Comparison of ENCODE assay signal across 22 cellular contexts in the genomic region with DNA sequence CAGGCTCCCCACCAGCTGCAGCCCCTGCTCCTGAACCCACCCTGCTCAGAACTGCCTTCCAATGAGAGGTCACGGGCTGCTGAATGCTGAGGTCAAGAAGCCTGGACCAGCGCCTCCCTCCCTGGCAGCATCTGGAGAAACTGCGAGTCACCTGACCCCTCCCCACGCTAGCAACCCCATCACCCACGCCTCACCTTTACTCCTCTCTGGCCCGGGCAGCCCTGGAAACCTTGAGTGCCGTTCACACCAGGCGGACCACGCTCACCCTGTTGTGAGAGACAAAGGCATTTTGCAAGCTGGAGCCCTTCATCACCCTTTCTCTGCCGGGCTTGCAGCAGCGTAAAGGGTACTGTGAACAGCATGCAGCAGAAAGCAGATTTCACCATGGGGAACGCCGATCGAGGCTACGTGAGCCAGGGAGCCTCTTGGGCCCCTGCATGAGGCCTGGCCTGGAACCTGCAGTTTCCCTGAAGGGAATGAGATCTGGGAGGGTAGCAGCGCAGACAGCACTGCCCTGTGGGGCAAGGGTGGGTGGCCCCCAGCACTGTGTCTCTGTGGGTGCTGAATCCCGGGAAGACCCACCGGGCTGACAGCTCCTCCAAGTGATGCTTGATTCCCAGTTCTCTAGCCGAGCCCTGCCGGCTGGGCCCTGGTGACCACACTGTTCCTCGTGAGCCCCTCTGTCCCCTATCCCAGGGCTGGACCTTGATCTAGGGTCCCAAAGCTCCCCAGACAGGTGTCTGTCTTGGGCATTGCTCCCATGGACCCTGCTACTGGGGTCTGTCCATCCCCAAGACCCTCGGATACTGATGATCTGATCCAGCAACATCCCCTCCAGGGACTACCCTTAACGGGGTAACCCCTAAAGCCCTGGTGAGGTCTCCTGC. TPM values are rescaled to one million over a fixed set of nuclear protein-coding genes. Genes with fewer than 3 reads are reported as not detected.
DNase-seq lines count a peak whose midpoint lies in the region; ATAC-seq, FAIRE-seq and TF ChIP-seq lines count a peak whose summit lies in the region.
"Had no signal": no experiment of that assay in that cellular context is flagged by ENCODE, and none has a peak within 500 bp of the region (broad histone marks: within the 10 kb centered on the region; RNA-seq: fewer than 3 reads in every experiment).

No MANE protein-coding gene starts in this region.

- H3K27me3 ChIP-seq in heart left ventricle (peaks cover 0 to 5% (median 0%) of the 10 kb centered on the region in 9 donors), right cardiac atrium (ENCODE audit: control insufficient read depth, insufficient read depth) (no peaks in the 10 kb centered on the region), ovary (no peaks in the 10 kb centered on the region), uterus (no peaks in the 10 kb centered on the region)
- H3K27me3 ChIP-seq: BLaER1 treated with 17β-estradiol and CSF1 and Interleukin-3, amounts not matched to agents 10 nM and 100 nM; cardiac muscle cell had no signal

- 78 to 85% (median 83%) methylated on average over 18 to 23 of the region's 23 CpGs for WGBS in heart left ventricle, 4 donors
- 71% methylated on average over 23 of the region's 23 CpGs for WGBS in right cardiac atrium
- 33 to 40% (median 34%) methylated on average over 22 to 23 of the region's 23 CpGs for WGBS in ovary, 3 donors

- H3K36me3 ChIP-seq in heart left ventricle = peaks cover 0 to 87% (median 23%) of the 10 kb centered on the region in 9 donors
- H3K36me3 ChIP-seq in ovary = no peaks in the 10 kb centered on the region
- H3K36me3 ChIP-seq in uterus = no peaks in the 10 kb centered on the region
- H3K36me3 ChIP-seq: BLaER1 treated with 17β-estradiol and CSF1 and Interleukin-3, amounts not matched to agents 10 nM and 100 nM; cardiac muscle cell had no signal

- TF ChIP-seq CTCF in heart left ventricle (IDR thresholded peaks at IDR 0.05) (no peak), ovary (IDR thresholded peaks at IDR 0.05) (no peak), uterus (IDR thresholded peaks at IDR 0.05) (no peak)

- FAIRE-seq in frontal cortex (lab: Jason Lieb, UNC) = no peak
- FAIRE-seq: A549, endothelial cell of umbilical vein, TTC549 had no signal

- peak overlapping the region in 10 of 12 donors; percentile 25 to 77 (median 48) for H3K27ac ChIP-seq in heart left ventricle
- peak overlapping the region; percentile 3 for H3K27ac ChIP-seq in right cardiac atrium (ENCODE audit: low read length)
- peak overlapping the region; percentile 63 to 85 for H3K27ac ChIP-seq in ovary
- peak overlapping the region; percentile 63 to 83 for H3K27ac ChIP-seq in uterus
- H3K27ac ChIP-seq: A549; BLaER1 treated with 17β-estradiol and CSF1 and Interleukin-3, amounts not matched to agents 10 nM and 100 nM; cardiac muscle cell had no signal

- intact Hi-C loops in heart left ventricle (cut with DNase I) (no loop called here), Right ventricle myocardium superior (cut with DNase I) (no loop called here), right cardiac atrium (cut with DNase I) (no loop called here), ovary (cut with DNase I) (no loop called here), uterus (cut with DNase I; ENCODE audit: low total_unique reads) (no loop called here)

- no peak for DNase-seq in heart left ventricle
- DNase-seq in Right ventricle myocardium superior = no peak
- DNase-seq in right cardiac atrium = no peak
- DNase-seq in ovary = peak in 3 of 5 donors; percentile 53 to 64 (median 54)
- DNase-seq in uterus = no peak
- no peak for DNase-seq in frontal cortex (ENCODE audit: low spot score in 2 of 2)
- no peak for DNase-seq in NCI-H524 treated with DMSO at 0.1 percent for 48 hours (lab: John Stamatoyannopoulos, UW)
- DNase-seq: activated CD4-positive, alpha-beta T cell treated with anti-CD3 and anti-CD28 coated beads, Interleukin-2, amount 10 ng/mL, durations not matched to agents 24 days and 14 days; amniotic stem cell; dermis blood vessel endothelial cell; EL; foreskin fibroblast; NCI-H1417 treated with DMSO at 0.1 percent for 48 hours; NCI-H2171 treated with DMSO at 0.1 percent for 48 hours; stimulated activated CD4-positive, alpha-beta T cell treated with anti-CD3 and anti-CD28 coated beads, Interleukin-12 subunit alpha, Interleukin-12 subunit beta, amount 100 ng/mL, for 4 hours; T-cell had no signal

- H3K4me1 ChIP-seq in heart left ventricle (peaks cover 0 to 27% (median 3%) of the 10 kb centered on the region in 12 donors), right cardiac atrium (ENCODE audit: control insufficient read depth, insufficient read depth, low read length) (no peaks in the 10 kb centered on the region), ovary (ENCODE audit: insufficient read depth) (peaks cover 18% of the 10 kb centered on the region), uterus (no peaks in the 10 kb centered on the region)
- H3K4me1 ChIP-seq: A549 had no signal

- ATAC-seq in heart left ventricle = peak in 1 of 4 donors; percentile 31
- no peak for ATAC-seq in Right ventricle myocardium superior (ENCODE audit: poor library complexity)
- peak; percentile 6 to 17 for ATAC-seq in right cardiac atrium
- no peak for ATAC-seq in GM19455 (IDR thresholded peaks at IDR 0.05; ENCODE audit: unreplicated experiment)
- ATAC-seq: A549, T-cell had no signal

- no peak overlapping the region for H3K4me3 ChIP-seq in heart left ventricle
- H3K4me3 ChIP-seq in right cardiac atrium (ENCODE audit: low read length) = no peak overlapping the region
- H3K4me3 ChIP-seq in ovary = no peak overlapping the region
- H3K4me3 ChIP-seq in uterus = no peak overlapping the region
- H3K4me3 ChIP-seq: A549; BLaER1 treated with 17β-estradiol and CSF1 and Interleukin-3, amounts not matched to agents 10 nM and 100 nM; cardiac muscle cell had no signal

- no peaks in the 10 kb centered on the region for H3K9me3 ChIP-seq in heart left ventricle
- H3K9me3 ChIP-seq in right cardiac atrium (ENCODE audit: control insufficient read depth, low read length) = no peaks in the 10 kb centered on the region
- H3K9me3 ChIP-seq in ovary = no peaks in the 10 kb centered on the region
- H3K9me3 ChIP-seq in uterus = no peaks in the 10 kb centered on the region
- H3K9me3 ChIP-seq: A549 had no signal

- TF ChIP-seq POLR2A in heart left ventricle (IDR thresholded peaks at IDR 0.05) (no peak), ovary (IDR thresholded peaks at IDR 0.05) (no peak), uterus (IDR thresholded peaks at IDR 0.05) (no peak)

- TF ChIP-seq EP300 in ovary (IDR thresholded peaks at IDR 0.05) = no peak

RNA-seq across cellular contexts. Expression of gene COL6A3, which starts 53.8 kb away (rescaled TPM):
- total RNA-seq in heart left ventricle (100 to 1,000 TPM in 3 of 9 donors, 10 to 100 TPM in 6; 41.3 to 290 (median 87.3) TPM), Right ventricle myocardium superior (64.9 TPM), right cardiac atrium (100 to 1,000 TPM in 3 of 4 donors, 10 to 100 TPM in 1; 54.4 to 191 (median 139) TPM), ovary (100 to 1,000 TPM; 113 to 520 (median 431) TPM), uterus (1,000 to 10,000 TPM in 1 of 4 donors, 100 to 1,000 TPM in 3; 164 to 1,719 (median 447) TPM), frontal cortex (12.2 TPM)
- polyA plus RNA-seq in heart left ventricle (100 to 1,000 TPM in 1 of 2 donors, 10 to 100 TPM in 1; 17.4 to 115 TPM), right cardiac atrium (33.2 TPM), ovary (100 to 1,000 TPM; 105 to 356 TPM)
- total RNA-seq: endothelial cell of umbilical vein had no signal

Comparison
In these comparisons a context has a peak if more than half of its experiments do, and no peak if none do; other contexts are left out.
1. ATAC-seq: peak in right cardiac atrium (2 of 2); none in Right ventricle myocardium superior (single experiment) and GM19455 (single experiment).
2. DNase-seq: peak in ovary (3 of 5); none in heart left ventricle (0 of 5), Right ventricle myocardium superior (single experiment), right cardiac atrium (0 of 3), uterus (0 of 2), frontal cortex (0 of 2) and NCI-H524 treated with DMSO at 0.1 percent for 48 hours (single experiment).
3. H3K27ac ChIP-seq: peak in every context shown above with its lines; median percentile 74 in ovary; 73 in uterus; 48 in heart left ventricle; 3 in right cardiac atrium.